ENCODE assay signal across 12 cellular contexts in genomic region chr5:168123853-168124528, GRCh38.
DNase-seq lines count a peak whose midpoint lies in the region; ATAC-seq and TF ChIP-seq lines count a peak whose summit lies in the region.
"Had no signal": no experiment of that assay in that cellular context is flagged by ENCODE, and none has a peak within 500 bp of the region (broad histone marks: within the 10 kb centered on the region; RNA-seq: fewer than 3 reads in every experiment).

No MANE protein-coding gene starts in this region.

- intact Hi-C loops in left ventricle myocardium superior (cut with micrococcal nuclease) = no loop called here
- intact Hi-C loops in Right ventricle myocardium inferior (cut with DNase I) = loop anchor here (5.0 kb wide), 1 partner anchor 93 kb away; no protein-coding TSS in a partner anchor
- intact Hi-C loops in CD4-positive, alpha-beta T cell (cut with DNase I, micrococcal nuclease) = no loop called here

- H3K4me3 Mint-ChIP-seq in CD4-positive, alpha-beta T cell = no peak overlapping the region
- H3K4me3 Mint-ChIP-seq: B cell had no signal

- no peaks in the 10 kb centered on the region for H3K9me3 ChIP-seq in CD4-positive, alpha-beta T cell (ENCODE audit: control insufficient read depth, low read length)
- H3K9me3 ChIP-seq: pancreas had no signal

- no peak for DNase-seq in left ventricle myocardium superior
- no peak for DNase-seq in Right ventricle myocardium inferior (ENCODE audit: missing footprints)
- DNase-seq in CD4-positive, alpha-beta T cell = no peak
- no peak for DNase-seq in dermis blood vessel endothelial cell
- DNase-seq in erythroblast (lab: John Stamatoyannopoulos, UW) = no peak
- no peak for DNase-seq in effector CD8-positive, alpha-beta T cell (lab: John Stamatoyannopoulos, UW)
- DNase-seq: kidney glomerular epithelial cell, pancreas, WERI-Rb-1 had no signal

- no peak for TF ChIP-seq CTCF in CD4-positive, alpha-beta T cell (IDR thresholded peaks at IDR 0.05)

- TF ChIP-seq POLR2A in erythroblast (IDR thresholded peaks at IDR 0.05; ENCODE audit: low read length) = no peak

- H3K27ac Mint-ChIP-seq in CD4-positive, alpha-beta T cell = no peak overlapping the region
- H3K27ac Mint-ChIP-seq: B cell had no signal

- POLR2A ChIA-PET in CD4-positive, alpha-beta T cell (lab: Charles Lee) = no interaction called here

- CTCF ChIA-PET in CD4-positive, alpha-beta T cell (lab: Charles Lee) = no interaction called here

- H3K27me3 ChIP-seq in CD4-positive, alpha-beta T cell (ENCODE audit: control insufficient read depth, insufficient read depth, low read length) = no peaks in the 10 kb centered on the region
- H3K27me3 ChIP-seq: pancreas had no signal

- no peaks in the 10 kb centered on the region for H3K4me1 Mint-ChIP-seq in CD4-positive, alpha-beta T cell (ENCODE audit: low read depth)
- H3K4me1 Mint-ChIP-seq: B cell had no signal

- no peaks in the 10 kb centered on the region for H3K9me3 Mint-ChIP-seq in CD4-positive, alpha-beta T cell

- no peaks in the 10 kb centered on the region for H3K36me3 Mint-ChIP-seq in CD4-positive, alpha-beta T cell (ENCODE audit: low read depth)

- H3K27me3 Mint-ChIP-seq in CD4-positive, alpha-beta T cell = peaks cover 5% of the 10 kb centered on the region

- H3K27ac ChIP-seq in CD4-positive, alpha-beta T cell (ENCODE audit: low read depth, low read length) = no peak overlapping the region
- H3K27ac ChIP-seq: pancreas, WERI-Rb-1 had no signal

- ATAC-seq in left ventricle myocardium superior = peak; percentile 13
- ATAC-seq in Right ventricle myocardium inferior = no peak
- peak; percentile 91 for ATAC-seq in HG02610 (IDR thresholded peaks at IDR 0.05; ENCODE audit: unreplicated experiment)
- peak; percentile 98 for ATAC-seq in HG03469 (IDR thresholded peaks at IDR 0.05; ENCODE audit: unreplicated experiment)
- ATAC-seq in CD4-positive, alpha-beta T cell (ENCODE audit: poor library complexity) = no peak
- ATAC-seq: pancreas had no signal

Comparison
In these comparisons a context has a peak if more than half of its experiments do, and no peak if none do; other contexts are left out.
1. ATAC-seq: peak in left ventricle myocardium superior (single experiment), HG02610 (single experiment) and HG03469 (single experiment); none in Right ventricle myocardium inferior (single experiment) and CD4-positive, alpha-beta T cell (single experiment).